8 cellular contexts compared by ENCODE assay signal in genomic region chr17:37770631-37771518, GRCh38. TPM values are rescaled to one million over a fixed set of nuclear protein-coding genes. Genes with fewer than 3 reads are reported as not detected.
DNase-seq lines count a peak whose midpoint lies in the region; ATAC-seq and TF ChIP-seq lines count a peak whose summit lies in the region.

No MANE protein-coding gene starts in this region.

- TF ChIP-seq CTCF in DND-41 (IDR thresholded peaks at IDR 0.05; ENCODE audit: borderline replicate concordance, extremely low read depth, low read length, poor library complexity, severe bottlenecking) (peak; percentile 69), RWPE2 (IDR thresholded peaks at IDR 0.05; ENCODE audit: poor library complexity, severe bottlenecking) (peak; percentile 83), cardiac fibroblast (IDR thresholded peaks at IDR 0.05; ENCODE audit: low read depth, low read length) (peak; percentile 91), right lobe of liver (IDR thresholded peaks at IDR 0.05) (peak; percentile 67 to 86 (median 74)), upper lobe of left lung (IDR thresholded peaks at IDR 0.05) (peak; percentile 57 to 79 (median 63))

- H2AFZ ChIP-seq in DND-41 (ENCODE audit: low read depth, low read length) = no peak overlapping the region
- H2AFZ ChIP-seq in Karpas-422 (ENCODE audit: low read length) = no peak overlapping the region

- H3K27me3 ChIP-seq in DND-41 (ENCODE audit: insufficient read depth, low read length, poor library complexity) (peaks cover 7% of the 10 kb centered on the region), Karpas-422 (ENCODE audit: low read length) (no peaks in the 10 kb centered on the region), RWPE2 (ENCODE audit: insufficient read depth, poor library complexity, severe bottlenecking) (no peaks in the 10 kb centered on the region), right lobe of liver (no peaks in the 10 kb centered on the region), upper lobe of left lung (no peaks in the 10 kb centered on the region)

- ATAC-seq in DND-41 (ENCODE audit: insufficient read depth, low read depth) = no peak
- peak; percentile 68 for ATAC-seq in RWPE2 (ENCODE audit: low read depth)
- peak; percentile 89 to 95 (median 90) for ATAC-seq in right lobe of liver
- ATAC-seq in upper lobe of left lung (ENCODE audit: low FRiP score in 2 of 2) = peak in 1 of 2 donors; percentile 48
- ATAC-seq in GM18861 (IDR thresholded peaks at IDR 0.05; ENCODE audit: unreplicated experiment) = no peak
- no peak for ATAC-seq in HG03439 (IDR thresholded peaks at IDR 0.05; ENCODE audit: unreplicated experiment)

- TF ChIP-seq EP300 in upper lobe of left lung (IDR thresholded peaks at IDR 0.05) = no peak

- TF ChIP-seq POLR2A in right lobe of liver (IDR thresholded peaks at IDR 0.05) = no peak
- no peak for TF ChIP-seq POLR2A in upper lobe of left lung (IDR thresholded peaks at IDR 0.05)

- no peaks in the 10 kb centered on the region for H4K20me1 ChIP-seq in DND-41 (ENCODE audit: insufficient read depth, low read length)
- no peaks in the 10 kb centered on the region for H4K20me1 ChIP-seq in Karpas-422 (ENCODE audit: insufficient read depth, low read depth, low read length)

- H3K9ac ChIP-seq in DND-41 (ENCODE audit: low read depth, low read length) = no peak overlapping the region
- no peak overlapping the region for H3K9ac ChIP-seq in Karpas-422 (ENCODE audit: low read length)

- intact Hi-C loops in right lobe of liver (cut with DNase I) = loop anchor here (10.0 kb wide), 2 partner anchors 76 to 116 kb away; no protein-coding TSS in a partner anchor

- no peaks in the 10 kb centered on the region for H3K9me3 ChIP-seq in DND-41 (ENCODE audit: insufficient read depth, low read length, severe bottlenecking)
- no peaks in the 10 kb centered on the region for H3K9me3 ChIP-seq in Karpas-422 (ENCODE audit: low read length)
- H3K9me3 ChIP-seq in RWPE2 (ENCODE audit: severe bottlenecking) = no peaks in the 10 kb centered on the region
- H3K9me3 ChIP-seq in right lobe of liver = no peaks in the 10 kb centered on the region
- H3K9me3 ChIP-seq in upper lobe of left lung = no peaks in the 10 kb centered on the region

- DNase-seq in DND-41 (peak; percentile 30), Karpas-422 (peak; percentile 75), RWPE2 (ENCODE audit: low spot score) (no peak), cardiac fibroblast (ENCODE audit: low read depth in 2 of 2) (peak; percentile 70 to 76), right lobe of liver (peak; percentile 57 to 80 (median 71)), upper lobe of left lung (peak in 1 of 2 donors; percentile 65)

- no peaks in the 10 kb centered on the region for H3K79me2 ChIP-seq in DND-41 (ENCODE audit: insufficient read depth, low read length)
- H3K79me2 ChIP-seq in Karpas-422 (ENCODE audit: low read length) = no peaks in the 10 kb centered on the region

- H3K4me1 ChIP-seq in DND-41 (ENCODE audit: insufficient read depth, low read length) (no peaks in the 10 kb centered on the region), Karpas-422 (ENCODE audit: low read length) (peaks cover 7% of the 10 kb centered on the region), RWPE2 (ENCODE audit: insufficient read depth, poor library complexity, severe bottlenecking) (no peaks in the 10 kb centered on the region), right lobe of liver (no peaks in the 10 kb centered on the region), upper lobe of left lung (no peaks in the 10 kb centered on the region)

- H3K4me3 ChIP-seq in DND-41 (ENCODE audit: low read depth in 1 of 2, low read length in 2 of 2) = no peak overlapping the region
- no peak overlapping the region for H3K4me3 ChIP-seq in Karpas-422 (ENCODE audit: low read length)
- H3K4me3 ChIP-seq in RWPE2 (ENCODE audit: severe bottlenecking) = no peak overlapping the region
- H3K4me3 ChIP-seq in cardiac fibroblast (replicated peaks in 1 of 2; ENCODE audit: low read depth in 2 of 2, low read length in 2 of 2) = no peak overlapping the region
- H3K4me3 ChIP-seq in right lobe of liver = no peak overlapping the region
- no peak overlapping the region for H3K4me3 ChIP-seq in upper lobe of left lung

- H3K4me2 ChIP-seq in DND-41 (ENCODE audit: insufficient read depth, low read length) (no peak overlapping the region), Karpas-422 (ENCODE audit: low read depth, low read length, poor library complexity, severe bottlenecking) (no peak overlapping the region)

- no peaks in the 10 kb centered on the region for H3K36me3 ChIP-seq in DND-41 (ENCODE audit: insufficient read depth, low read length)
- no peaks in the 10 kb centered on the region for H3K36me3 ChIP-seq in Karpas-422 (ENCODE audit: insufficient read depth, low read length)
- H3K36me3 ChIP-seq in RWPE2 (ENCODE audit: low read depth) = no peaks in the 10 kb centered on the region
- no peaks in the 10 kb centered on the region for H3K36me3 ChIP-seq in right lobe of liver
- no peaks in the 10 kb centered on the region for H3K36me3 ChIP-seq in upper lobe of left lung

- H3K9me2 ChIP-seq in Karpas-422 (replicated peaks; ENCODE audit: insufficient read depth, low read length) = no peaks in the 10 kb centered on the region

- H3K27ac ChIP-seq in DND-41 (ENCODE audit: low read length) (no peak overlapping the region), Karpas-422 (ENCODE audit: low read length) (no peak overlapping the region), RWPE2 (ENCODE audit: poor library complexity, severe bottlenecking) (no peak overlapping the region), right lobe of liver (no peak overlapping the region), upper lobe of left lung (no peak overlapping the region)

- 26% methylated on average over 15 of the region's 17 CpGs for WGBS in right lobe of liver (ENCODE audit: insufficient coverage, low coverage, low lambda C conversion rate, missing lambda C conversion rate)
- 47 to 49% methylated on average over 17 of the region's 17 CpGs for WGBS in upper lobe of left lung, 2 donors

RNA-seq across cellular contexts. Expression of gene HNF1B, which starts 26.0 kb away (rescaled TPM):
- not detected in 2 replicates for total RNA-seq in Karpas-422 (2014; rRNA removed; shearing (Covaris generic); ENCODE audit: low replicate concordance)
- 1 to 10 TPM; 5.2 to 7.0 (median 5.7) TPM for total RNA-seq in right lobe of liver
- 10 to 100 TPM; 14.4 to 31.4 (median 16.0) TPM for total RNA-seq in upper lobe of left lung

Comparison
In these comparisons a context has a peak if more than half of its experiments do, and no peak if none do; other contexts are left out.
1. ATAC-seq: peak in RWPE2 (single experiment) and right lobe of liver (4 of 4); none in DND-41 (single experiment), GM18861 (single experiment) and HG03439 (single experiment).
2. Peak in every context shown above with its lines, with median percentiles within 50 percentile points of each other: CTCF ChIP-seq.